In genomic region chr4:182245541-182246245, GRCh38 we compare ENCODE assay signal across 14 cellular contexts. TPM values are rescaled to one million over a fixed set of nuclear protein-coding genes. Genes with fewer than 3 reads are reported as not detected.
A peak's percentile ranks its signal among the peaks of the same experiment; 100 is the strongest.
DNase-seq lines count a peak whose midpoint lies in the region; ATAC-seq and TF ChIP-seq lines count a peak whose summit lies in the region.
"Had no signal": no experiment of that assay in that cellular context is flagged by ENCODE, and none has a peak within 500 bp of the region (broad histone marks: within the 10 kb centered on the region; RNA-seq: fewer than 3 reads in every experiment).

No MANE protein-coding gene starts in this region.

- H4K8ac ChIP-seq in mesenchymal stem cell (ENCODE audit: low read length), result no peak overlapping the region

- H3K9ac ChIP-seq in HUES48 (ENCODE audit: low read depth, low read length) (no peak overlapping the region), mesenchymal stem cell (ENCODE audit: low read length) (peak overlapping the region; percentile 24)

- DNase-seq in AG09309 (ENCODE audit: low read depth), result peak; percentile 86
- DNase-seq in mesenchymal stem cell, result no peak
- DNase-seq in stimulated activated naive CD8-positive, alpha-beta T cell treated with anti-CD3 and anti-CD28 coated beads, Interleukin-15, Interleukin-2, amounts not matched to agents 100 U/mL and 50 U/mL, for 24 hours, result no peak
- no peak for DNase-seq in GM20000 (ENCODE audit: low spot score)
- no peak for DNase-seq in left lung
- DNase-seq: activated naive CD8-positive, alpha-beta T cell treated with anti-CD3 and anti-CD28 coated beads for 36 hours; C1 segment of cervical spinal cord; immature natural killer cell; KG1; retina; stimulated activated CD4-positive, alpha-beta T cell treated with anti-CD3 and anti-CD28 coated beads, Interleukin-4, amount 100 ng/mL, for 1 hour had no signal

- no peaks in the 10 kb centered on the region for H3K36me3 ChIP-seq in HUES48 (ENCODE audit: control insufficient read depth, insufficient read depth, low read length)
- H3K36me3 ChIP-seq in ectodermal cell (ENCODE audit: control insufficient read depth, insufficient read depth, low read length), result no peaks in the 10 kb centered on the region
- no peaks in the 10 kb centered on the region for H3K36me3 ChIP-seq in mesenchymal stem cell (ENCODE audit: control insufficient read depth in 1 of 2, insufficient read depth in 2 of 2, low read depth in 1 of 2, low read length in 2 of 2)
- H3K36me3 ChIP-seq in left lung, result no peaks in the 10 kb centered on the region

- intact Hi-C loops in left lung (cut with DNase I), result no loop called here

- no peak overlapping the region for H3K23ac ChIP-seq in mesenchymal stem cell (ENCODE audit: low read length in 2 of 2)

- no peak overlapping the region for H2BK15ac ChIP-seq in mesenchymal stem cell (ENCODE audit: low read depth, poor library complexity, severe bottlenecking)

- no peak overlapping the region for H3K4ac ChIP-seq in mesenchymal stem cell (ENCODE audit: low read depth in 1 of 2, low read length in 2 of 2)

- H2AK5ac ChIP-seq in mesenchymal stem cell (ENCODE audit: low read length, severe bottlenecking), result peak overlapping the region; percentile 50

- H2BK5ac ChIP-seq in mesenchymal stem cell (ENCODE audit: low read depth, low read length, poor library complexity, severe bottlenecking), result no peak overlapping the region

- no peak overlapping the region for H4K91ac ChIP-seq in mesenchymal stem cell (ENCODE audit: low read length)

- no peak overlapping the region for H2BK12ac ChIP-seq in mesenchymal stem cell (ENCODE audit: low read length in 2 of 2)

- no peaks in the 10 kb centered on the region for H3K27me3 ChIP-seq in HUES48 (ENCODE audit: control insufficient read depth, insufficient read depth, low read length)
- no peaks in the 10 kb centered on the region for H3K27me3 ChIP-seq in ectodermal cell (ENCODE audit: control insufficient read depth, insufficient read depth, low read length, poor library complexity, severe bottlenecking)
- no peaks in the 10 kb centered on the region for H3K27me3 ChIP-seq in mesenchymal stem cell (ENCODE audit: control insufficient read depth in 1 of 2, insufficient read depth in 1 of 2, low read length in 2 of 2)
- no peaks in the 10 kb centered on the region for H3K27me3 ChIP-seq in left lung

- no peak overlapping the region for H3K14ac ChIP-seq in mesenchymal stem cell (ENCODE audit: low read length in 2 of 2)

- ATAC-seq in stimulated activated naive CD8-positive, alpha-beta T cell treated with anti-CD3 and anti-CD28 coated beads, Interleukin-15, Interleukin-2, amounts not matched to agents 100 U/mL and 50 U/mL, for 24 hours, result no peak
- ATAC-seq in HG03159 (IDR thresholded peaks at IDR 0.05; ENCODE audit: unreplicated experiment) (no peak), left lung (no peak)

- no peak for TF ChIP-seq CTCF in AG09309 (IDR thresholded peaks at IDR 0.05; ENCODE audit: control insufficient read depth, insufficient read depth, low read depth, low read length, missing control alignments)
- no peak for TF ChIP-seq CTCF in GM20000 (IDR thresholded peaks at IDR 0.05; ENCODE audit: extremely low read depth, missing control alignments)
- no peak for TF ChIP-seq CTCF in left lung (IDR thresholded peaks at IDR 0.05)

- H3K4me2 ChIP-seq in mesenchymal stem cell (ENCODE audit: low read length, poor library complexity, severe bottlenecking), result no peak overlapping the region

- no peak overlapping the region for H2BK120ac ChIP-seq in mesenchymal stem cell (ENCODE audit: low read depth, low read length)

- H2AFZ ChIP-seq in mesenchymal stem cell (ENCODE audit: low read depth, low read length), result no peak overlapping the region

- no peak overlapping the region for H3K18ac ChIP-seq in mesenchymal stem cell (ENCODE audit: low read depth in 1 of 2, low read length in 2 of 2)

- H3K9me3 ChIP-seq in HUES48 (ENCODE audit: control insufficient read depth, insufficient read depth, low read length) (no peaks in the 10 kb centered on the region), ectodermal cell (ENCODE audit: control insufficient read depth, low read length) (no peaks in the 10 kb centered on the region), mesenchymal stem cell (ENCODE audit: control insufficient read depth, low read length) (no peaks in the 10 kb centered on the region), left lung (peaks cover 0 to 4% of the 10 kb centered on the region in 2 donors)

- H3K4me1 ChIP-seq in HUES48 (ENCODE audit: control insufficient read depth, insufficient read depth, low read length), result peaks cover 30% of the 10 kb centered on the region
- peaks cover 7% of the 10 kb centered on the region for H3K4me1 ChIP-seq in ectodermal cell (ENCODE audit: control insufficient read depth, insufficient read depth, low read length)
- peaks cover 8% of the 10 kb centered on the region for H3K4me1 ChIP-seq in mesenchymal stem cell (ENCODE audit: control insufficient read depth, insufficient read depth, low read depth, low read length)
- no peaks in the 10 kb centered on the region for H3K4me1 ChIP-seq in left lung

- H3K4me3 ChIP-seq in AG09309 (ENCODE audit: control insufficient read depth, low read depth, low read length), result no peak overlapping the region
- no peak overlapping the region for H3K4me3 ChIP-seq in HUES48 (ENCODE audit: low read depth, low read length)
- no peak overlapping the region for H3K4me3 ChIP-seq in ectodermal cell (ENCODE audit: insufficient read depth, low read depth, low read length)
- H3K4me3 ChIP-seq in mesenchymal stem cell (ENCODE audit: insufficient read depth in 1 of 2, low read depth in 1 of 2, low read length in 2 of 2), result peak overlapping the region in 1 of 2 experiments; percentile 16
- H3K4me3 ChIP-seq in left lung, result no peak overlapping the region

- peaks cover 29% of the 10 kb centered on the region for H3K79me1 ChIP-seq in mesenchymal stem cell (replicated peaks; ENCODE audit: low read length, poor library complexity, severe bottlenecking)

- WGBS in ectodermal cell, 2 experiments, result 83 to 88% methylated on average over 9 to 10 of the region's 10 CpGs
- WGBS in mesenchymal stem cell, result 92% methylated on average over 8 of the region's 10 CpGs

- H3K27ac ChIP-seq in HUES48 (ENCODE audit: low read depth, low read length), result peak overlapping the region; percentile 48
- peak overlapping the region; percentile 47 for H3K27ac ChIP-seq in ectodermal cell (ENCODE audit: insufficient read depth, low read depth, low read length, poor library complexity, severe bottlenecking)
- H3K27ac ChIP-seq in mesenchymal stem cell (ENCODE audit: low read length, poor library complexity, severe bottlenecking), result peak overlapping the region; percentile 38
- no peak overlapping the region for H3K27ac ChIP-seq in left lung

RNA-seq across cellular contexts. Expression of gene TENM3, which starts 2.5 kb away (rescaled TPM):
- 88.4 TPM for polyA plus RNA-seq in ectodermal cell (2013, experiment 1 of 4)
- polyA plus RNA-seq in ectodermal cell (2013, experiment 2 of 4), result 99.3 TPM
- polyA plus RNA-seq in ectodermal cell (2013, experiment 3 of 4), result 69.2 TPM
- 79.0 TPM for polyA plus RNA-seq in ectodermal cell (2013, experiment 4 of 4)
- polyA plus RNA-seq in mesenchymal stem cell (2013, experiment 1 of 2), result 0.22 TPM
- 0.30 TPM for polyA plus RNA-seq in mesenchymal stem cell (2013, experiment 2 of 2)
- 1 to 10 TPM; 3.0 to 5.6 TPM for total RNA-seq in left lung
- total RNA-seq: activated naive CD8-positive, alpha-beta T cell treated with anti-CD3 and anti-CD28 coated beads for 36 hours had no signal
- polyA plus RNA-seq: immature natural killer cell had no signal

Comparison
In these comparisons a context has a peak if more than half of its experiments do, and no peak if none do; other contexts are left out.
1. H3K27ac ChIP-seq: peak in HUES48 (single experiment), ectodermal cell (single experiment) and mesenchymal stem cell (single experiment); none in left lung (0 of 2).